In the genomic region with DNA sequence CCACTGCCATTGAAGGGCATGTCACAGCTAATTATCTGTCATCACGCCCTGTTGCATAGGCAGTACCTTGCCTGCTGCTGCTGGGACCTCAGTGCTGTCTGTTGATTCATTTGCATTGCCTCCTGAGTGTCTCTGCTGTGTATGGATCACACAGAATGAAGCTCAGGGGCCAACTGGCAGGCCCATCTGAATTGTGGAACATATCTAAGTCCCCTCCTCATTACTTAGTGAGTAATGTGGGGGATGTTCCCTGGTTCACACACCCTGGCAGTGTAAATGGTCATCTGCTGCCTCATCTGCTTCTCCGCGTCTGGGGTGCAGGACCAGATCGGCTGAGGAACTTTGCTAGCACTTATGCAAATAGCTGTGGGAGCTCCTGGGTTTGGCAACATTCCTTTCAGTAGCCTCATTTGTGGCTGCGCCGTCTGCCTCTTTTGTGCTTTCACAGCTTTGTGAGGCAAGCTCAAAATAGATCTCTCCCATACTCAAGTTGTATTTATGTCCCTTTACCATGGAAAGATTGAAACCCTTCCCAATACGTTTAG, we compare ENCODE assay signal across 11 cellular contexts. TPM values are rescaled to one million over a fixed set of nuclear protein-coding genes. Genes with fewer than 3 reads are reported as not detected.
DNase-seq lines count a peak whose midpoint lies in the region; ATAC-seq and TF ChIP-seq lines count a peak whose summit lies in the region.
"Had no signal": no experiment of that assay in that cellular context is flagged by ENCODE, and none has a peak within 500 bp of the region (broad histone marks: within the 10 kb centered on the region; RNA-seq: fewer than 3 reads in every experiment).

No MANE protein-coding gene starts in this region.

- H3K27ac Mint-ChIP-seq in glutamatergic neuron (ENCODE audit: unreplicated experiment) = peak overlapping the region; percentile 86

- no peaks in the 10 kb centered on the region for H3K79me2 ChIP-seq in osteoblast (ENCODE audit: insufficient read depth, low read length)

- no peaks in the 10 kb centered on the region for H4K20me1 ChIP-seq in osteoblast (ENCODE audit: insufficient read depth, low read length)

- peaks cover 61% of the 10 kb centered on the region for H3K4me1 Mint-ChIP-seq in glutamatergic neuron (ENCODE audit: low read depth, unreplicated experiment)

- no peaks in the 10 kb centered on the region for H3K36me3 ChIP-seq in osteoblast (ENCODE audit: insufficient read depth, low read length)
- H3K36me3 ChIP-seq: gastrocnemius medialis had no signal

- no peaks in the 10 kb centered on the region for H3K36me3 Mint-ChIP-seq in glutamatergic neuron (ENCODE audit: unreplicated experiment)

- peak overlapping the region; percentile 40 for H2AFZ ChIP-seq in osteoblast (ENCODE audit: low read length)

- peaks cover 3% of the 10 kb centered on the region for H3K9me3 Mint-ChIP-seq in glutamatergic neuron (ENCODE audit: unreplicated experiment)

- H3K27me3 Mint-ChIP-seq in glutamatergic neuron (ENCODE audit: unreplicated experiment) = no peaks in the 10 kb centered on the region

- H3K27ac ChIP-seq in osteoblast (ENCODE audit: low read depth, low read length) = peak overlapping the region; percentile 50
- H3K27ac ChIP-seq: gastrocnemius medialis had no signal

- no peaks in the 10 kb centered on the region for H3K27me3 ChIP-seq in osteoblast (ENCODE audit: insufficient read depth, low read length)
- H3K27me3 ChIP-seq: gastrocnemius medialis had no signal

- H3K9me3 ChIP-seq in osteoblast (ENCODE audit: low read depth, low read length) = no peaks in the 10 kb centered on the region
- H3K9me3 ChIP-seq: gastrocnemius medialis had no signal

- DNase-seq in HS-5 (ENCODE audit: low read depth) (peak; percentile 53), SW480 (ENCODE audit: low spot score) (peak; percentile 18), glutamatergic neuron (peak; percentile 74), osteoblast (ENCODE audit: insufficient read length, low spot score, missing footprints) (no peak), NCI-H226 (no peak), NCI-H1436 treated with DMSO at 0.1 percent for 48 hours (lab: John Stamatoyannopoulos, UW) (no peak)
- DNase-seq: activated naive CD4-positive, alpha-beta T cell treated with Interleukin-2 at 50 U/mL for 16 hours; gastrocnemius medialis; NCI-H524 treated with DMSO at 0.1 percent for 48 hours had no signal

- H3K4me3 Mint-ChIP-seq in glutamatergic neuron (ENCODE audit: unreplicated experiment) = peak overlapping the region; percentile 80

- peak overlapping the region; percentile 42 for H3K4me3 ChIP-seq in osteoblast (ENCODE audit: insufficient read depth, low read length)
- H3K4me3 ChIP-seq: gastrocnemius medialis had no signal

- H3K4me1 ChIP-seq in osteoblast (ENCODE audit: insufficient read depth, low read length) = peaks cover 17% of the 10 kb centered on the region
- H3K4me1 ChIP-seq: gastrocnemius medialis had no signal

- peak overlapping the region; percentile 70 for H3K4me2 ChIP-seq in osteoblast (ENCODE audit: insufficient read depth, low read length)

- ATAC-seq in HG02970 (IDR thresholded peaks at IDR 0.05; ENCODE audit: low FRiP score, unreplicated experiment) = no peak
- ATAC-seq in GM18502 (IDR thresholded peaks at IDR 0.05; ENCODE audit: poor library complexity, unreplicated experiment) = no peak
- ATAC-seq: gastrocnemius medialis had no signal

- TF ChIP-seq CTCF in glutamatergic neuron (IDR thresholded peaks at IDR 0.05; ENCODE audit: partially characterized antibody, unreplicated experiment) = no peak
- no peak for TF ChIP-seq CTCF in osteoblast (IDR thresholded peaks at IDR 0.05; ENCODE audit: extremely low read depth, low read depth, low read length)

RNA-seq across cellular contexts. Expression of gene TYRP1, which starts 25.4 kb away (rescaled TPM):
- total RNA-seq in glutamatergic neuron (ENCODE audit: unreplicated experiment) (not detected), osteoblast (0.36 TPM in 1 of 2 replicates, not detected in the other)

RNA-seq across cellular contexts. Expression of gene LURAP1L, which starts 56.3 kb away (rescaled TPM):
- total RNA-seq in glutamatergic neuron (ENCODE audit: unreplicated experiment) (25.6 TPM), osteoblast (88.3 and 107 TPM in 2 replicates)

Comparison
In these comparisons a context has a peak if more than half of its experiments do, and no peak if none do; other contexts are left out.
1. DNase-seq: peak in HS-5 (single experiment), SW480 (single experiment) and glutamatergic neuron (single experiment); none in osteoblast (single experiment), NCI-H226 (single experiment) and NCI-H1436 treated with DMSO at 0.1 percent for 48 hours (single experiment).